ENCODE assay signal across 19 cellular contexts in the genomic region with DNA sequence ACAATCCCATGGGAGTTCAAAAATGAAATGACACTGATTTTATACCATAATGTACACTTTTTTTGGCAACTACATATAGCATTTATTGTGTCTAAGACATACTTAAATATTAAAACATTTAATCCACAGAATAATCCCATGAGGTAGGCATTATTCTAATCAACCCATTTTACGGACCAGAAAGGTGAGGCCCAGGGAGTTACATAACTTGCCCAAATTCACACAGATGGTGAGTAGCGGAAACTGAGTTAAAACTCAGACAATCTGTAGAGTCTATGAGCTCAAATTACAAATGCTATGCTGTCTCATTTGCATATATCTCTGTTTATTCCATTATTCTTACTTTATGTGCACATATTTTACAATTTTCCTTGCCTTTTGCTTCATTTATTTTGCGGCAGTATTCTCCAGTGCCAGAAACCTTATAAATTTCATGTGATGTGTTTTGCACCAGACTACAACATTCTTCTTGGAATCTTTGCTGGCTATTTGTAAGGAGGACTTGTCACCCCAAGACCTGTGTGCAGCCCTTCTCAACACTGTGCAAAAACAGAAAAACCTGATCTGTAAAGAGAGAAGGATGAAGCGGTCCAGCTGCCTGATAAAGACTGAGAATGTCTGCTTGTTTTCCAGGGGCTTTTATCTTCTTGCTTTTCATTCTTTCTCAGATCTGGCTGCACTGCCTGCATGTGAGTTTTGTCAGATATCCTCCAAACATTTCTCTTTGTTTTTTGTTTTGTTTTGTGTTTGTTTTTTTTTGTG. TPM values are rescaled to one million over a fixed set of nuclear protein-coding genes. Genes with fewer than 3 reads are reported as not detected.
"Had no signal": no experiment of that assay in that cellular context is flagged by ENCODE, and none has a peak within 500 bp of the region (broad histone marks: within the 10 kb centered on the region; RNA-seq: fewer than 3 reads in every experiment).

No MANE protein-coding gene starts in this region.

- H3K9me3 ChIP-seq: adrenal gland, spleen, thoracic aorta had no signal

- H3K4me3 Mint-ChIP-seq: activated naive CD4-positive, alpha-beta T cell treated with anti-CD3 and anti-CD28 coated beads, Interleukin-2, amount 50 U/mL, for 24 hours; naive thymus-derived CD4-positive, alpha-beta T cell; stimulated activated naive B cell treated with anti-CD40 and anti-IgM and Interleukin-4, amounts not matched to agents 10 μg/mL and 1 μg/mL and 100 μg/mL, for 72 hours had no signal

- H3K36me3 ChIP-seq: adrenal gland, spleen, thoracic aorta had no signal

- H3K27ac Mint-ChIP-seq: activated naive CD4-positive, alpha-beta T cell treated with anti-CD3 and anti-CD28 coated beads, Interleukin-2, amount 50 U/mL, for 24 hours; naive thymus-derived CD4-positive, alpha-beta T cell; stimulated activated naive B cell treated with anti-CD40 and anti-IgM and Interleukin-4, amounts not matched to agents 10 μg/mL and 1 μg/mL and 100 μg/mL, for 72 hours had no signal

- DNase-seq: activated CD4-positive, alpha-beta T cell treated with anti-CD3 and anti-CD28 coated beads for 1 hour; activated CD4-positive, alpha-beta T cell treated with anti-CD3 and anti-CD28 coated beads, Interleukin-2, amount 50 U/mL, for 4 hours; activated gamma-delta T cell; adrenal gland; dermis blood vessel endothelial cell; effector memory CD4-positive, alpha-beta T cell; foreskin melanocyte; glutamatergic neuron; kidney; mesendoderm; naive thymus-derived CD4-positive, alpha-beta T cell; spleen; stimulated activated CD4-positive, alpha-beta T cell treated with anti-CD3 and anti-CD28 coated beads, Interleukin-4, amount 100 ng/mL, for 4 hours; stimulated activated naive B cell treated with anti-CD40 and anti-IgM and Interleukin-4, amounts not matched to agents 10 μg/mL and 1 μg/mL and 100 μg/mL, for 72 hours; T-helper 2 cell had no signal

- H3K36me3 Mint-ChIP-seq: activated naive CD4-positive, alpha-beta T cell treated with anti-CD3 and anti-CD28 coated beads, Interleukin-2, amount 50 U/mL, for 24 hours had no signal

- H3K27me3 Mint-ChIP-seq: stimulated activated naive B cell treated with anti-CD40 and anti-IgM and Interleukin-4, amounts not matched to agents 10 μg/mL and 1 μg/mL and 100 μg/mL, for 72 hours had no signal

- H3K4me3 ChIP-seq: adrenal gland, spleen, thoracic aorta had no signal

- ATAC-seq: naive thymus-derived CD4-positive, alpha-beta T cell; stimulated activated naive B cell treated with anti-CD40 and anti-IgM and Interleukin-4, amounts not matched to agents 10 μg/mL and 1 μg/mL and 100 μg/mL, for 72 hours had no signal

- H3K27me3 ChIP-seq: adrenal gland, spleen had no signal

- H3K27ac ChIP-seq: spleen, thoracic aorta, VCaP had no signal

RNA-seq across cellular contexts. Expression of a gene that starts 2.3 kb away (rescaled TPM):
- total RNA-seq: activated CD8-positive, alpha-beta memory T cell treated with anti-CD3 and anti-CD28 coated beads for 36 hours had no signal
- polyA plus RNA-seq: naive thymus-derived CD4-positive, alpha-beta T cell had no signal
